1 cellular context compared by ENCODE assay signal in the genomic region with DNA sequence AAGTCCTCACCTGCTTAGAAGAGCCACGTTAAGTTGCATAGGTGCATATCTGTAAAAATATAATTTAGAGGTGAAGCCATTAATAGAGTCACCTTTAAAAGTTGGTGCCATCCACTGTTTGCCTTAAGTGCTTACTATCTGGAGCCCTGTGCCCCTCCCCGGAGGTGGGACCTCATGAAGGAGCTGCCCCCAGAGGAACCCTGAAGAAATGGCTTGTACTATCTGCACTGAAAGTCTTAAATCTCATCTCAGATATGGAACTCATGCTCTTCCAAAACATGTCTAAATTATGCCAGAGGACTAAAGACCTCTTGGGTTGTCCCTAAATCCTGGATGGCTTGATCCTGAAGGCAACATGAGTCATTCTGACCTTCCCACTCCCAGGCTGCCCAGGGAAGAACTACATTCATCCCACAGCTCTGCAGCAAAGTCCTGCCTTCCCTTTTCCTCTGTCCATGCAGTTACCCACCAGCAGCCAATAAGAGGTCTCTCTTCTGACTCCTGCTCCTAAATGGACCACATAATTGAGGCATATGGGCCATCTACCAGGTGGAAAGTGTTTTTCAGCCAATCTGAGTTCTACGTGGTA.
TF ChIP-seq lines count a peak whose summit lies in the region.

No MANE protein-coding gene starts in this region.

TF ChIP-seq in WTC11, 78 proteins besides CTCF, POLR2A, EP300 and RAD21 (continued from another document):
- no peak for TF ChIP-seq SMAD4 (CRISPR knock-in tag; IDR thresholded peaks at IDR 0.05)
- no peak for TF ChIP-seq E2F5 (CRISPR knock-in tag; IDR thresholded peaks at IDR 0.05)
- no peak for TF ChIP-seq ZNF232 (CRISPR knock-in tag; IDR thresholded peaks at IDR 0.05)
- no peak for TF ChIP-seq MXD4 (CRISPR knock-in tag; IDR thresholded peaks at IDR 0.05; ENCODE audit: borderline replicate concordance)
